ENCODE assay signal across 9 cellular contexts in genomic region chr14:104135121-104135903, GRCh38. TPM values are rescaled to one million over a fixed set of nuclear protein-coding genes. Genes with fewer than 3 reads are reported as not detected.
DNase-seq lines count a peak whose midpoint lies in the region; ATAC-seq and TF ChIP-seq lines count a peak whose summit lies in the region.
"Had no signal": no experiment of that assay in that cellular context is flagged by ENCODE, and none has a peak within 500 bp of the region (broad histone marks: within the 10 kb centered on the region; RNA-seq: fewer than 3 reads in every experiment).

No MANE protein-coding gene starts in this region.

- H3K4me3 ChIP-seq in Panc1 (ENCODE audit: low read depth in 2 of 2, low read length in 2 of 2) (peak overlapping the region in 1 of 2 experiments; percentile 23; a peak in 2 of 4 replicates), heart left ventricle (peak overlapping the region in 2 of 12 donors; percentile 24 to 48), psoas muscle (no peak overlapping the region), gastroesophageal sphincter (no peak overlapping the region)

- H3K27me3 Mint-ChIP-seq in MCF 10A (ENCODE audit: insufficient read depth, unreplicated experiment): peaks cover 66% of the 10 kb centered on the region

- TF ChIP-seq POLR2A in heart left ventricle (IDR thresholded peaks at IDR 0.05) (no peak), gastroesophageal sphincter (IDR thresholded peaks at IDR 0.05) (no peak)

- no peaks in the 10 kb centered on the region for H3K36me3 Mint-ChIP-seq in MCF 10A (ENCODE audit: insufficient read depth, unreplicated experiment)

- in situ Hi-C loops in Panc1 (cut with HindIII; ENCODE audit: low pct_unique_long_range_greater_than_20kb, low sequenced_read_pairs): no loop called here

- CTCF ChIA-PET in Panc1 (lab: Charles Lee) (interaction anchor here (0.6 kb wide), 1 partner anchor 58 kb away, joined by 3 read pairs; no protein-coding TSS in a partner anchor), MCF 10A (lab: Yijun Ruan, JAX) (interaction anchor here (0.6 to 9.7 kb wide), 4 partner anchors 57 to 718 kb away, joined by 3 to 156 read pairs (median 4); no protein-coding TSS in a partner anchor)

- H3K27me3 ChIP-seq in Panc1 (ENCODE audit: control insufficient read depth, insufficient read depth, low read length) (no peaks in the 10 kb centered on the region; the same call in 1 of the 2 replicates), heart left ventricle (peaks cover 8 to 66% (median 26%) of the 10 kb centered on the region in 9 donors), psoas muscle (ENCODE audit: insufficient read depth in 3 of 3, low read length in 2 of 3) (peaks cover 0 to 68% (median 25%) of the 10 kb centered on the region in 3 donors), gastroesophageal sphincter (peaks cover 99% of the 10 kb centered on the region)

- no peak overlapping the region for H3K27ac Mint-ChIP-seq in MCF 10A (ENCODE audit: low read depth, unreplicated experiment)

- WGBS in heart left ventricle, 4 donors: 3 to 6% (median 5%) methylated on average over 26 to 47 of the region's 47 CpGs
- WGBS in psoas muscle, 3 donors: 3 to 5% (median 4%) methylated on average over 37 to 47 of the region's 47 CpGs
- WGBS in gastroesophageal sphincter (ENCODE audit: low coverage in 1 of 2), 2 donors: 0% methylated on average over 2 of the region's 47 CpGs; no CpG with 5 or more reads in 1 of the 2 donors

- no peak overlapping the region for H3K4me3 Mint-ChIP-seq in MCF 10A (ENCODE audit: unreplicated experiment)

- H3K36me3 ChIP-seq in Panc1 (ENCODE audit: control insufficient read depth, insufficient read depth, low read length): no peaks in the 10 kb centered on the region; the same call in 1 of the 2 replicates
- no peaks in the 10 kb centered on the region for H3K36me3 ChIP-seq in heart left ventricle
- no peaks in the 10 kb centered on the region for H3K36me3 ChIP-seq in psoas muscle (ENCODE audit: insufficient read depth in 1 of 2, low read depth in 1 of 2)
- no peaks in the 10 kb centered on the region for H3K36me3 ChIP-seq in gastroesophageal sphincter

- no peaks in the 10 kb centered on the region for H3K9me3 Mint-ChIP-seq in MCF 10A (ENCODE audit: unreplicated experiment)

- ATAC-seq in Panc1 (peak; percentile 32; the same call in 1 of the 2 replicates), heart left ventricle (peak in 1 of 4 donors; percentile 6), psoas muscle (no peak), gastroesophageal sphincter (no peak), GM21576 (IDR thresholded peaks at IDR 0.05; ENCODE audit: unreplicated experiment) (no peak)

- BruUV-seq in Panc1 (replicated peaks; lab: Mats Ljungman, UMichigan) (no TSS peak), MCF 10A (replicated peaks; lab: Mats Ljungman, UMichigan) (no TSS peak)

- no peaks in the 10 kb centered on the region; the same call in 1 of the 2 replicates for H3K4me1 ChIP-seq in Panc1 (ENCODE audit: control insufficient read depth, insufficient read depth, low read length)
- peaks cover 10 to 54% (median 24%) of the 10 kb centered on the region in 12 donors for H3K4me1 ChIP-seq in heart left ventricle
- peaks cover 9% of the 10 kb centered on the region for H3K4me1 ChIP-seq in psoas muscle
- H3K4me1 ChIP-seq in gastroesophageal sphincter: peaks cover 0 to 46% (median 23%) of the 10 kb centered on the region in 3 donors

- peak; percentile 28 for DNase-seq in activated CD4-positive, CD25-positive, alpha-beta regulatory T cell treated with anti-CD3 and anti-CD28 coated beads, Interleukin-2, amount 50 U/mL, for 72 hours
- no peak for DNase-seq in activated CD4-positive, CD25-positive, alpha-beta regulatory T cell (lab: John Stamatoyannopoulos, UW)
- DNase-seq in Panc1 (ENCODE audit: low read depth, low spot score): no peak
- peak in 3 of 5 donors; percentile 33 to 59 (median 52) for DNase-seq in heart left ventricle
- DNase-seq in psoas muscle: peak; percentile 13 to 57
- DNase-seq in MCF 10A (ENCODE audit: unreplicated experiment): no peak

- POLR2A ChIA-PET in Panc1 (lab: Charles Lee): no interaction called here
- POLR2A ChIA-PET in MCF 10A (lab: Yijun Ruan, JAX): no interaction called here

- no peak for TF ChIP-seq EP300 in gastroesophageal sphincter (IDR thresholded peaks at IDR 0.05)

- H3K9me3 ChIP-seq in Panc1 (ENCODE audit: control insufficient read depth, insufficient read depth, low read depth, low read length) (no peaks in the 10 kb centered on the region), heart left ventricle (no peaks in the 10 kb centered on the region), psoas muscle (no peaks in the 10 kb centered on the region), gastroesophageal sphincter (peaks cover 0 to 10% (median 0%) of the 10 kb centered on the region in 3 donors)

- no peaks in the 10 kb centered on the region for H3K4me1 Mint-ChIP-seq in MCF 10A (ENCODE audit: insufficient read depth, unreplicated experiment)

- intact Hi-C loops in Panc1 (cut with micrococcal nuclease; ENCODE audit: unreplicated experiment) (no loop called here), heart left ventricle (cut with DNase I) (loop anchor here in 9 of 10 donors (2.0 to 10.0 kb wide), 13 partner anchors 37 to 507 kb away; no protein-coding TSS in a partner anchor), psoas muscle (cut with DNase I) (loop anchor here (5.0 to 10.0 kb wide), 3 partner anchors 209 to 572 kb away; no protein-coding TSS in a partner anchor), MCF 10A (cut with micrococcal nuclease) (no loop called here)

- H3K27ac ChIP-seq in Panc1 (ENCODE audit: low read length): no peak overlapping the region
- no peak overlapping the region for H3K27ac ChIP-seq in heart left ventricle
- no peak overlapping the region for H3K27ac ChIP-seq in psoas muscle
- H3K27ac ChIP-seq in gastroesophageal sphincter: no peak overlapping the region

- peak; percentile 69 for TF ChIP-seq CTCF in Panc1 (IDR thresholded peaks at IDR 0.05)
- peak in 6 of 12 donors; percentile 5 to 38 (median 24) for TF ChIP-seq CTCF in heart left ventricle (IDR thresholded peaks at IDR 0.05)
- TF ChIP-seq CTCF in psoas muscle (IDR thresholded peaks at IDR 0.05): no peak
- no peak for TF ChIP-seq CTCF in gastroesophageal sphincter (IDR thresholded peaks at IDR 0.05)
- no peak for TF ChIP-seq CTCF in MCF 10A (IDR thresholded peaks at IDR 0.05; ENCODE audit: unreplicated experiment)

RNA-seq across cellular contexts. Expression of gene KIF26A, which starts 3.1 kb away (rescaled TPM):
- total RNA-seq in Panc1 (2021; ENCODE audit: unreplicated experiment) (4.4 TPM), heart left ventricle (10 to 100 TPM in 2 of 9 donors, 1 to 10 TPM in 7; 4.9 to 12.6 (median 7.8) TPM), psoas muscle (1 to 10 TPM; 1.8 to 3.2 (median 2.3) TPM), gastroesophageal sphincter (1 to 10 TPM; 2.2 to 6.9 (median 2.9) TPM), MCF 10A (2022) (0.26 and 0.39 TPM in 2 replicates)
- polyA plus RNA-seq in Panc1 (2012; ENCODE audit: insufficient read length): 2.9 TPM
- polyA plus RNA-seq in heart left ventricle (1 to 10 TPM; 5.0 to 8.0 TPM), psoas muscle (1 to 10 TPM in 2 of 3 donors, under 1 TPM in 1; 0.99 to 1.6 (median 1.4) TPM)

RNA-seq across cellular contexts. Expression of gene ASPG, which starts 49.8 kb away (rescaled TPM):
- not detected for total RNA-seq in Panc1 (2021; ENCODE audit: unreplicated experiment)
- polyA plus RNA-seq in Panc1 (2012; ENCODE audit: insufficient read length): not detected
- total RNA-seq in heart left ventricle: 10 to 100 TPM in 7 of 9 donors, 1 to 10 TPM in 2; 6.0 to 54.6 (median 16.3) TPM
- 10 to 100 TPM in 1 of 2 donors, 1 to 10 TPM in 1; 3.2 to 16.3 TPM for polyA plus RNA-seq in heart left ventricle
- total RNA-seq in psoas muscle: under 1 TPM in 3 of 4 donors, not detected in 1; 0.15 to 0.84 (median 0.51) TPM
- polyA plus RNA-seq in psoas muscle: under 1 TPM; 0.04 to 0.61 (median 0.06) TPM
- total RNA-seq in gastroesophageal sphincter: 1 to 10 TPM in 1 of 4 donors, under 1 TPM in 1, not detected in 2; 0.13 to 1.1 TPM
- total RNA-seq in MCF 10A (2022): 0.05 and 0.12 TPM in 2 replicates
- total RNA-seq: pulmonary artery endothelial cell had no signal

Comparison
In these comparisons a context has a peak if more than half of its experiments do, and no peak if none do; other contexts are left out.
1. DNase-seq: peak in activated CD4-positive, CD25-positive, alpha-beta regulatory T cell treated with anti-CD3 and anti-CD28 coated beads, Interleukin-2, amount 50 U/mL, for 72 hours (single experiment), heart left ventricle (3 of 5) and psoas muscle (2 of 2); none in activated CD4-positive, CD25-positive, alpha-beta regulatory T cell (0 of 4), Panc1 (single experiment) and MCF 10A (single experiment).
2. intact Hi-C loops: an anchor here in heart left ventricle (2.0 to 10.0 kb wide) and psoas muscle (5.0 to 10.0 kb wide); none called in Panc1 and MCF 10A.